In the genomic region with DNA sequence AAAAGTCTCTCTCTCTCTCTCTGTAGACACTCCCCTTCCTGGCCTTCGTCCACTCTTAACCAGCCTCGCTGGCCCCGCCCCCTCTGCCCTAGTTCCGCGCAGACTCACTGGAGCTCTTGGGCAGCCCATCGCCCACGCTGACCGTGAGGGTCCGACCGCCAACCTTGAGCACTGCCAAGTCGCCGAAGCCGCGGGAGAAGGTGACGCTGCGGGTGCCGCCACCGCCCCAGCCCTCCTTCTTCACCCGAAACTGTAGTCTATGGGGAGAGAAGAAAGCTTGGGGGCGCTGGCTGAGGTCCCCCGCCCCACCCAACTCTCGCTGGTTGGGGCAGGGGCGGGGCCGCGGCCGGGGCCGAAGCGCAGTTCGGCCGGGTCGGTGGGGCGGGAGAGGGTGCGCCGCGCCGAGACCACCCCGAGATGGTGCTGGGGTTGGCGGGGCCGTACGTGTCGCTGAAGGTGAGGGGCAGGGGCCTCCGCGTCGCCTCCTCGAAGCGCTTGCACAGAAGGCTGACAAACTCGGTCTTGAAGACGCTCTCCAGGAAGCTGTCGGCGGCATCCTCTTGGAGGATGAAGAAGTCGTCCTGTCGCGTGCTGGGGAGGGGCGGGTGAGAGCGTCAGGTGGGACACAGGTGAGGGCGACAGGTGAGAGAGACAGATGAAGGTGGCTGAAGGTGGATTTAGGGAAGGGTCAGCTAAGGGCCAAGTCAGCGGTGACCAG, we compare ENCODE assay signal across 8 cellular contexts. TPM values are rescaled to one million over a fixed set of nuclear protein-coding genes. Genes with fewer than 3 reads are reported as not detected.
DNase-seq lines count a peak whose midpoint lies in the region; ATAC-seq, FAIRE-seq and TF ChIP-seq lines count a peak whose summit lies in the region.

No MANE protein-coding gene starts in this region.

- H3K4me3 ChIP-seq in keratinocyte (ENCODE audit: control insufficient read depth in 2 of 3, extremely low read depth in 1 of 3, insufficient read depth in 2 of 3, low read depth in 1 of 3, low read length in 3 of 3): peak overlapping the region; percentile 68 to 77 (median 76)
- H3K4me3 ChIP-seq in skin epidermis: peak overlapping the region; percentile 47 to 77 (median 65)

- peak overlapping the region; percentile 80 for H3K4me2 ChIP-seq in keratinocyte (ENCODE audit: control insufficient read depth, extremely low read depth, insufficient read depth, low read depth, low read length)

- H3K27ac ChIP-seq in keratinocyte (ENCODE audit: control insufficient read depth, insufficient read depth, low read length) (peak overlapping the region; percentile 66), skin epidermis (peak overlapping the region; percentile 37 to 91 (median 82))

- no peak for TF ChIP-seq CTCF in keratinocyte (optimal IDR thresholded peaks at IDR 0.05 in 1 of 3, IDR thresholded peaks at IDR 0.05 in 1 of 3, conservative IDR thresholded peaks at IDR 0.05 in 1 of 3; ENCODE audit: extremely low read depth in 1 of 3, insufficient read depth in 2 of 3, low read length in 3 of 3)

- H3K9ac ChIP-seq in keratinocyte (ENCODE audit: control insufficient read depth, extremely low read depth, insufficient read depth, low read length): peak overlapping the region; percentile 74

- peaks cover 6% of the 10 kb centered on the region for H3K4me1 ChIP-seq in keratinocyte (ENCODE audit: control insufficient read depth, extremely low read depth, insufficient read depth, low read length)

- no peaks in the 10 kb centered on the region for H3K79me2 ChIP-seq in keratinocyte (ENCODE audit: control insufficient read depth, insufficient read depth, low read length)

- H3K9me3 ChIP-seq in keratinocyte (ENCODE audit: control insufficient read depth, low read depth, low read length): no peaks in the 10 kb centered on the region

- dilution Hi-C loops in keratinocyte (cut with MboI; ENCODE audit: extremely low pct_ligation_motif_present, low sequenced_read_pairs): no loop called here

- FAIRE-seq in keratinocyte (lab: Jason Lieb, UNC) (no peak), GM19239 (lab: Jason Lieb, UNC) (no peak)

- DNase-seq in ELF-1 (ENCODE audit: low read depth, low spot score): peak; percentile 94
- peak; percentile 75 for DNase-seq in NCI-H2227 treated with DMSO at 0.1 percent for 48 hours (lab: John Stamatoyannopoulos, UW)
- peak; percentile 85 for DNase-seq in cerebellar cortex (ENCODE audit: low spot score)
- DNase-seq in keratinocyte (ENCODE audit: low read depth, low spot score): no peak
- no peak for DNase-seq in GM19239 (ENCODE audit: insufficient read length, low spot score)

- no peaks in the 10 kb centered on the region for H4K20me1 ChIP-seq in keratinocyte (ENCODE audit: control insufficient read depth, extremely low read depth, insufficient read depth, low read length)

- H2AFZ ChIP-seq in keratinocyte (ENCODE audit: control insufficient read depth, low read length): peak overlapping the region; percentile 77

- H3K36me3 ChIP-seq in keratinocyte (ENCODE audit: control insufficient read depth in 2 of 2, extremely low read depth in 1 of 2, insufficient read depth in 2 of 2, low read length in 2 of 2): no peaks in the 10 kb centered on the region

- ATAC-seq in HG03565 (IDR thresholded peaks at IDR 0.05; ENCODE audit: unreplicated experiment) (no peak), HG03039 (IDR thresholded peaks at IDR 0.05; ENCODE audit: unreplicated experiment) (no peak)

- no peaks in the 10 kb centered on the region for H3K27me3 ChIP-seq in keratinocyte (ENCODE audit: control insufficient read depth, extremely low read depth, insufficient read depth, low read length)

- no peaks in the 10 kb centered on the region for H3K9me1 ChIP-seq in keratinocyte (ENCODE audit: control insufficient read depth, extremely low read depth, insufficient read depth, low read length)

RNA-seq across cellular contexts. Expression of gene ZNF414, which starts 12.5 kb away (rescaled TPM):
- polyA plus RNA-seq in keratinocyte: 1.9 to 6.0 TPM (median 2.5 TPM) in 3 replicates
- 0.77 TPM for polyA plus RNA-seq in keratinocyte (2011; ENCODE audit: low read depth)
- polyA plus RNA-seq in keratinocyte (2011; cell fraction: cytosol; rRNA removed): 1.8 and 4.8 TPM in 2 replicates
- polyA plus RNA-seq in keratinocyte (2011; cell fraction: nucleus; rRNA removed): 5.0 and 6.2 TPM in 2 replicates
- polyA plus RNA-seq in keratinocyte (2012; ENCODE audit: low replicate concordance): 5.7 and 16.5 TPM in 2 replicates
- 1.6 to 2.6 TPM (median 1.6 TPM) in 3 replicates for polyA minus RNA-seq in keratinocyte
- 7.1 TPM for polyA minus RNA-seq in keratinocyte (2011; cell fraction: cytosol; rRNA and poly(A)+ RNA removed)
- polyA minus RNA-seq in keratinocyte (2011; cell fraction: nucleus; rRNA and poly(A)+ RNA removed): 2.1 and 6.1 TPM in 2 replicates

RNA-seq across cellular contexts. Expression of gene PRAM1, which starts 24.1 kb away (rescaled TPM):
- not detected in 3 replicates for polyA plus RNA-seq in keratinocyte
- 0.22 TPM for polyA plus RNA-seq in keratinocyte (2011; ENCODE audit: low read depth)
- not detected in 2 replicates for polyA plus RNA-seq in keratinocyte (2011; cell fraction: cytosol; rRNA removed)
- 0.12 TPM in 1 of 2 replicates, not detected in the other for polyA plus RNA-seq in keratinocyte (2011; cell fraction: nucleus; rRNA removed)
- polyA plus RNA-seq in keratinocyte (2012; ENCODE audit: low replicate concordance): 0.23 TPM in 1 of 2 replicates, not detected in the other
- not detected in 3 replicates for polyA minus RNA-seq in keratinocyte
- not detected for polyA minus RNA-seq in keratinocyte (2011; cell fraction: cytosol; rRNA and poly(A)+ RNA removed)
- polyA minus RNA-seq in keratinocyte (2011; cell fraction: nucleus; rRNA and poly(A)+ RNA removed): not detected in 2 replicates

RNA-seq across cellular contexts. Expression of gene MYO1F, which starts 50.7 kb away (rescaled TPM):
- 0.08 to 0.14 TPM (median 0.08 TPM) in 3 replicates for polyA plus RNA-seq in keratinocyte
- polyA plus RNA-seq in keratinocyte (2011; ENCODE audit: low read depth): not detected
- polyA plus RNA-seq in keratinocyte (2011; cell fraction: cytosol; rRNA removed): 0.07 and 0.19 TPM in 2 replicates
- polyA plus RNA-seq in keratinocyte (2011; cell fraction: nucleus; rRNA removed): 0.04 and 0.29 TPM in 2 replicates
- polyA plus RNA-seq in keratinocyte (2012; ENCODE audit: low replicate concordance): 0.29 and 3.4 TPM in 2 replicates
- 0.10 to 0.82 TPM in 2 of 3 replicates, not detected in the other for polyA minus RNA-seq in keratinocyte
- not detected for polyA minus RNA-seq in keratinocyte (2011; cell fraction: cytosol; rRNA and poly(A)+ RNA removed)
- polyA minus RNA-seq in keratinocyte (2011; cell fraction: nucleus; rRNA and poly(A)+ RNA removed): not detected in 2 replicates

Comparison
In these comparisons a context has a peak if more than half of its experiments do, and no peak if none do; other contexts are left out.
1. DNase-seq: peak in ELF-1 (single experiment), NCI-H2227 treated with DMSO at 0.1 percent for 48 hours (single experiment) and cerebellar cortex (single experiment); none in keratinocyte (single experiment) and GM19239 (single experiment).